In the genomic region with DNA sequence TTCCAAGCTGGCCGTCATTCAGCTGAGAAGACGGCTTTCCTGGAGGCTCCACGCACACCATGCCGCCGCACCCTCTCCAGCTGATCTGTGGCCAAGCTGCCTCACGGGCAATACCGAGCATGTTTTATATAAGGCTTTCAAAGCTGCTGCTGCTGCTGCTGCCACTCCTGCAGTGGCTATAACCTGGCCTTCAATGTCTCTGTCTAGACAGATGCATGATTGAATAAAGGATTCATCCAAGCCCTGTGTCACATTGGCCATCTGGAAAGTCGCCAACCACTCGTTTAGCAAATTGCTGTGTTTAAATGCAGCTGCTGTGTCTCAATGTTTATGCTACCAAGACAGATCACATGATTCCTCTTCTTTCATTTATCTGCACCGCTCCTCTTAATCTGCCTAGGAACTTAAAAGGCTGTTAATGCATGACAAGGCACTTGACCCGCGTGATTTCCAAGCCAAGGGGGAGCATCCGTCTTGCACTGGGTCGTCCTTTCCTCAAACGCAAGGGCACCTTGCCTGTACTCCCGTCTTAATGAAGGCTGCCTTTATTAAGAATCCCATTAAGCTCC, we compare ENCODE assay signal across 8 cellular contexts.
DNase-seq lines count a peak whose midpoint lies in the region; ATAC-seq and TF ChIP-seq lines count a peak whose summit lies in the region.

No MANE protein-coding gene starts in this region.

- H3K9me3 Mint-ChIP-seq in natural killer cell = no peaks in the 10 kb centered on the region

- no peak for ATAC-seq in natural killer cell
- ATAC-seq in GM21367 (IDR thresholded peaks at IDR 0.05; ENCODE audit: unreplicated experiment) = no peak
- no peak for ATAC-seq in HG02763 (IDR thresholded peaks at IDR 0.05; ENCODE audit: unreplicated experiment)

- no peak for TF ChIP-seq CTCF in lower leg skin (IDR thresholded peaks at IDR 0.05)
- TF ChIP-seq CTCF in natural killer cell (IDR thresholded peaks at IDR 0.05) = no peak

- no peaks in the 10 kb centered on the region for H3K36me3 Mint-ChIP-seq in natural killer cell

- DNase-seq in AG08396 (ENCODE audit: low spot score) = peak; percentile 20
- peak; percentile 72 for DNase-seq in NCI-H187 treated with DMSO at 0.1 percent for 48 hours (lab: John Stamatoyannopoulos, UW)
- DNase-seq in amygdala (lab: John Stamatoyannopoulos, UW) = peak in 29 of 56 donors; percentile 12 to 81 (median 39)
- DNase-seq in lower leg skin (ENCODE audit: low spot score in 2 of 2) = peak; percentile 62 to 86
- no peak for DNase-seq in natural killer cell
- no peak for DNase-seq in GOT3 (lab: John Stamatoyannopoulos, UW)

- peaks cover 14 to 22% of the 10 kb centered on the region in 2 donors for H3K4me1 Mint-ChIP-seq in natural killer cell

- no peak for TF ChIP-seq POLR2A in lower leg skin (IDR thresholded peaks at IDR 0.05)

- no peak overlapping the region for H3K27ac Mint-ChIP-seq in natural killer cell

- H3K27me3 Mint-ChIP-seq in natural killer cell (ENCODE audit: low read depth in 2 of 2) = peaks cover 25 to 37% of the 10 kb centered on the region in 2 donors

- H3K4me3 ChIP-seq in lower leg skin (ENCODE audit: low read depth, poor library complexity, severe bottlenecking) = no peak overlapping the region

- intact Hi-C loops in lower leg skin (cut with DNase I; ENCODE audit: low total_unique reads) (loop anchor here (10.0 kb wide), 1 partner anchor 912 kb away; no protein-coding TSS in a partner anchor), natural killer cell (cut with micrococcal nuclease) (no loop called here)

- 20 to 39% methylated on average over 16 of the region's 16 CpGs for WGBS in lower leg skin, 2 donors

- H3K4me3 Mint-ChIP-seq in natural killer cell = no peak overlapping the region

Comparison
In these comparisons a context has a peak if more than half of its experiments do, and no peak if none do; other contexts are left out.
1. DNase-seq: peak in AG08396 (single experiment), NCI-H187 treated with DMSO at 0.1 percent for 48 hours (single experiment), amygdala (29 of 56) and lower leg skin (2 of 2); none in natural killer cell (single experiment) and GOT3 (single experiment).